In the genomic region with DNA sequence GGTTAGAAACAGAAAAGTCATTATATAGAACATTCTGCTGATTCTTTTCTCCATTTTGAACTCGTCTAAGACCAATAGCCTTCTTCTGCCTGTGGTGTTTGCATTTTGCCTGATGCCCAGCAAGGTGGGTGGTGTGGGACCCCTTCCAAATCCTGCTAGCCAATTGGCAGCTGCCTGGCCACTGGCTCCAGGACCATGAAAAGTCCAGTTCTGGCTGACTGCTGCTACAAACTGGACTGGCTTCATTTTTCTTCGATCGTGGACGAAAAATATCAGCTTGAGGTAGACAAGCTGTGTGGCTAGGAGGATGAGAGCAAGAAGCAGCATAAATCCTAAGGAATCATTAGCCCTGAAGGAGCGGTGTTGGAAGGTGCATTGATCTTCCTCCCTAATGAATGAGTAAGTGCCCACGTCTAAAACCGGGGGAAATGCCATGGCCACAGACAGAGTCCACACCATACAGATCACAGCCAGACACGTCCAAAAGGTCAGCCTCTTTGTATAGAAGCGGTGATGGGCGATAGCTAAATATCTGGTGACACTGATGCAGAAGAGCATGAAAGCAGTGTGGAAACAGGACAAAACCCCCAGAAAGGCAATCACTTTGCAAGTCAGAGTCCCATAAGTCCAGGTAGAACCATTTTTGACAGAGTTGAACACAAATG, we compare ENCODE assay signal across 18 cellular contexts. TPM values are rescaled to one million over a fixed set of nuclear protein-coding genes. Genes with fewer than 3 reads are reported as not detected.
DNase-seq lines count a peak whose midpoint lies in the region; ATAC-seq and TF ChIP-seq lines count a peak whose summit lies in the region.
"Had no signal": no experiment of that assay in that cellular context is flagged by ENCODE, and none has a peak within 500 bp of the region (broad histone marks: within the 10 kb centered on the region; RNA-seq: fewer than 3 reads in every experiment).

No MANE protein-coding gene starts in this region.

- H3K36me3 Mint-ChIP-seq in nephron (ENCODE audit: low read depth) (no peaks in the 10 kb centered on the region), GM23338 (ENCODE audit: low read depth) (no peaks in the 10 kb centered on the region)
- H3K36me3 Mint-ChIP-seq: IgD-negative memory B cell had no signal

- no peak overlapping the region for H3K4me3 ChIP-seq in Loucy (ENCODE audit: low read length, poor library complexity, severe bottlenecking)
- H3K4me3 ChIP-seq in parathyroid adenoma (ENCODE audit: low read depth, low read length) = no peak overlapping the region
- no peak overlapping the region for H3K4me3 ChIP-seq in GM23338
- H3K4me3 ChIP-seq: HAP-1 had no signal

- H3K27me3 Mint-ChIP-seq in nephron (ENCODE audit: low read depth) = no peaks in the 10 kb centered on the region
- H3K27me3 Mint-ChIP-seq in GM23338 (ENCODE audit: insufficient read depth, low read depth, poor library complexity) = peaks cover 40% of the 10 kb centered on the region

- H3K4me1 Mint-ChIP-seq in nephron (peaks cover 40% of the 10 kb centered on the region), GM23338 (peaks cover 17% of the 10 kb centered on the region; the same call in 2 of the 3 replicates)

- H3K4me3 Mint-ChIP-seq in nephron (peak overlapping the region; percentile 14 to 48 (median 42)), GM23338 (no peak overlapping the region)
- H3K4me3 Mint-ChIP-seq: IgD-negative memory B cell had no signal

- H3K9ac ChIP-seq in Loucy (ENCODE audit: low read depth, low read length, poor library complexity, severe bottlenecking) (no peak overlapping the region), parathyroid adenoma (no peak overlapping the region)

- no peak for TF ChIP-seq CTCF in Loucy (conservative IDR thresholded peaks at IDR 0.05; ENCODE audit: low read length)
- TF ChIP-seq CTCF in nephron (IDR thresholded peaks at IDR 0.05; ENCODE audit: unreplicated experiment in 3 of 3) = no peak
- TF ChIP-seq CTCF in parathyroid adenoma (IDR thresholded peaks at IDR 0.05) = no peak
- TF ChIP-seq CTCF in GM23338 (conservative IDR thresholded peaks at IDR 0.05; ENCODE audit: low read depth in 2 of 2) = no peak

- H3K4me1 ChIP-seq in Loucy (ENCODE audit: insufficient read depth, low read length, poor library complexity, severe bottlenecking) (peaks cover 8% of the 10 kb centered on the region), parathyroid adenoma (peaks cover 18% of the 10 kb centered on the region), GM23338 (ENCODE audit: insufficient read depth) (no peaks in the 10 kb centered on the region)
- H3K4me1 ChIP-seq: HAP-1 had no signal

- ATAC-seq in HG02763 (IDR thresholded peaks at IDR 0.05; ENCODE audit: unreplicated experiment) = no peak
- ATAC-seq in HG02610 (IDR thresholded peaks at IDR 0.05; ENCODE audit: unreplicated experiment) = no peak
- ATAC-seq in GM23338 = no peak
- ATAC-seq: Panc1, Right ventricle myocardium inferior had no signal

- no peaks in the 10 kb centered on the region for H3K36me3 ChIP-seq in Loucy (ENCODE audit: insufficient read depth, low read length)
- no peaks in the 10 kb centered on the region for H3K36me3 ChIP-seq in parathyroid adenoma (ENCODE audit: control insufficient read depth, insufficient read depth, low read length)
- H3K36me3 ChIP-seq in GM23338 (ENCODE audit: insufficient read depth) = no peaks in the 10 kb centered on the region
- H3K36me3 ChIP-seq: HAP-1 had no signal

- H3K27ac ChIP-seq in caudate nucleus (ENCODE audit: low read depth, low read length) = peak overlapping the region; percentile 73
- H3K27ac ChIP-seq in parathyroid adenoma = peak overlapping the region; percentile 36
- no peak overlapping the region for H3K27ac ChIP-seq in GM23338 (ENCODE audit: low read depth)

- H3K4me2 ChIP-seq in Loucy (ENCODE audit: low read depth, low read length, poor library complexity, severe bottlenecking) = no peak overlapping the region
- H3K4me2 ChIP-seq in parathyroid adenoma (ENCODE audit: low read length) = no peak overlapping the region
- H3K4me2 ChIP-seq in GM23338 = no peak overlapping the region

- H3K9me2 ChIP-seq in Loucy (replicated peaks; ENCODE audit: low read depth, low read length) = no peaks in the 10 kb centered on the region
- no peaks in the 10 kb centered on the region for H3K9me2 ChIP-seq in GM23338 (ENCODE audit: insufficient read depth)

- no peaks in the 10 kb centered on the region for H3F3A ChIP-seq in Loucy (ENCODE audit: low read depth)
- H3F3A ChIP-seq in GM23338 (replicated peaks; ENCODE audit: low read depth) = no peaks in the 10 kb centered on the region

- H4K20me1 ChIP-seq in Loucy (ENCODE audit: insufficient read depth, low read length, poor library complexity, severe bottlenecking) = no peaks in the 10 kb centered on the region
- no peaks in the 10 kb centered on the region for H4K20me1 ChIP-seq in GM23338 (replicated peaks; ENCODE audit: insufficient read depth)

- H3K9me3 ChIP-seq in Loucy (ENCODE audit: insufficient read depth, low read depth, low read length) (no peaks in the 10 kb centered on the region), parathyroid adenoma (ENCODE audit: control insufficient read depth, low read length) (no peaks in the 10 kb centered on the region)
- H3K9me3 ChIP-seq: HAP-1 had no signal

- DNase-seq in caudate nucleus (lab: John Stamatoyannopoulos, UW) (peak in 1 of 61 donors; percentile 5), GM23338 (ENCODE audit: low spot score) (no peak), NCI-H82 (lab: John Stamatoyannopoulos, UW) (no peak)
- DNase-seq: COR-L47, DMS153, NCI-H1092, NCI-H146, NCI-H2081, NCI-H510A treated with DMSO at 0.1 percent for 48 hours had no signal

- H3K9me3 Mint-ChIP-seq in nephron (no peaks in the 10 kb centered on the region), GM23338 (no peaks in the 10 kb centered on the region)
- H3K9me3 Mint-ChIP-seq: IgD-negative memory B cell had no signal

- H3K27me3 ChIP-seq in Loucy (ENCODE audit: insufficient read depth, low read length, poor library complexity, severe bottlenecking) (no peaks in the 10 kb centered on the region), parathyroid adenoma (ENCODE audit: control insufficient read depth, insufficient read depth, low read length) (no peaks in the 10 kb centered on the region), GM23338 (ENCODE audit: insufficient read depth) (peaks cover 81% of the 10 kb centered on the region)

- H3K79me2 ChIP-seq in Loucy (ENCODE audit: insufficient read depth, low read length) (no peaks in the 10 kb centered on the region), parathyroid adenoma (no peaks in the 10 kb centered on the region), GM23338 (replicated peaks; ENCODE audit: insufficient read depth) (no peaks in the 10 kb centered on the region)

- H3K27ac Mint-ChIP-seq in nephron = peak overlapping the region; percentile 47 to 93 (median 87)
- no peak overlapping the region for H3K27ac Mint-ChIP-seq in GM23338
- H3K27ac Mint-ChIP-seq: IgD-negative memory B cell had no signal

- H2AFZ ChIP-seq in Loucy (ENCODE audit: low read length) (peak overlapping the region; percentile 77), parathyroid adenoma (peak overlapping the region; percentile 75), GM23338 (no peak overlapping the region)

TF ChIP-seq in GM23338, 12 proteins besides CTCF, POLR2A, EP300 and RAD21 (continues in another document):
- TF ChIP-seq NANOG (IDR thresholded peaks at IDR 0.05; ENCODE audit: borderline replicate concordance) = no peak
- TF ChIP-seq POLR2AphosphoS5 (IDR thresholded peaks at IDR 0.05; ENCODE audit: low read depth) = no peak
- no peak for TF ChIP-seq EZH2phosphoT487 (IDR thresholded peaks at IDR 0.05; ENCODE audit: unreplicated experiment)
- TF ChIP-seq STAT1 (IDR thresholded peaks at IDR 0.05; ENCODE audit: unreplicated experiment) = no peak
- no peak for TF ChIP-seq JUNB (IDR thresholded peaks at IDR 0.05; ENCODE audit: unreplicated experiment)
- TF ChIP-seq CREB1 (CRISPR knock-in tag; IDR thresholded peaks at IDR 0.05; ENCODE audit: low read depth) = no peak
- no peak for TF ChIP-seq ZNF114 (CRISPR knock-in tag; IDR thresholded peaks at IDR 0.05)
- TF ChIP-seq, protein P1, sequence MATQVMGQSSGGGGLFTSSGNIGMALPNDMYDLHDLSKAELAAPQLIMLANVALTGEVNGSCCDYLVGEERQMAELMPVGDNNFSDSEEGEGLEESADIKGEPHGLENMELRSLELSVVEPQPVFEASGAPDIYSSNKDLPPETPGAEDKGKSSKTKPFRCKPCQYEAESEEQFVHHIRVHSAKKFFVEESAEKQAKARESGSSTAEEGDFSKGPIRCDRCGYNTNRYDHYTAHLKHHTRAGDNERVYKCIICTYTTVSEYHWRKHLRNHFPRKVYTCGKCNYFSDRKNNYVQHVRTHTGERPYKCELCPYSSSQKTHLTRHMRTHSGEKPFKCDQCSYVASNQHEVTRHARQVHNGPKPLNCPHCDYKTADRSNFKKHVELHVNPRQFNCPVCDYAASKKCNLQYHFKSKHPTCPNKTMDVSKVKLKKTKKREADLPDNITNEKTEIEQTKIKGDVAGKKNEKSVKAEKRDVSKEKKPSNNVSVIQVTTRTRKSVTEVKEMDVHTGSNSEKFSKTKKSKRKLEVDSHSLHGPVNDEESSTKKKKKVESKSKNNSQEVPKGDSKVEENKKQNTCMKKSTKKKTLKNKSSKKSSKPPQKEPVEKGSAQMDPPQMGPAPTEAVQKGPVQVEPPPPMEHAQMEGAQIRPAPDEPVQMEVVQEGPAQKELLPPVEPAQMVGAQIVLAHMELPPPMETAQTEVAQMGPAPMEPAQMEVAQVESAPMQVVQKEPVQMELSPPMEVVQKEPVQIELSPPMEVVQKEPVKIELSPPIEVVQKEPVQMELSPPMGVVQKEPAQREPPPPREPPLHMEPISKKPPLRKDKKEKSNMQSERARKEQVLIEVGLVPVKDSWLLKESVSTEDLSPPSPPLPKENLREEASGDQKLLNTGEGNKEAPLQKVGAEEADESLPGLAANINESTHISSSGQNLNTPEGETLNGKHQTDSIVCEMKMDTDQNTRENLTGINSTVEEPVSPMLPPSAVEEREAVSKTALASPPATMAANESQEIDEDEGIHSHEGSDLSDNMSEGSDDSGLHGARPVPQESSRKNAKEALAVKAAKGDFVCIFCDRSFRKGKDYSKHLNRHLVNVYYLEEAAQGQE (IDR thresholded peaks at IDR 0.05; ENCODE audit: unreplicated experiment) = no peak
- no peak for TF ChIP-seq ZNF331 (CRISPR knock-in tag; IDR thresholded peaks at IDR 0.05; ENCODE audit: low read depth)
- TF ChIP-seq EZH2 (IDR thresholded peaks at IDR 0.05; ENCODE audit: low read depth, unreplicated experiment) = no peak

RNA-seq across cellular contexts. Expression of gene GPR85, which starts 2.7 kb away (rescaled TPM):
- total RNA-seq in GM23338 (2014; rRNA removed; shearing (Covaris generic)) = 0.35 and 0.47 TPM in 2 replicates
- 0.16 TPM in 1 of 2 replicates, not detected in the other for polyA plus RNA-seq in GM23338 (2016; fragmentation: Nextera tagmentation; extraction: Ambion mirVana)
- polyA plus RNA-seq: IgD-negative memory B cell had no signal

RNA-seq across cellular contexts. Expression of gene SMIM30, which starts 34.4 kb away (rescaled TPM):
- 40.6 and 68.4 TPM in 2 replicates for total RNA-seq in GM23338 (2014; rRNA removed; shearing (Covaris generic))
- 148 and 150 TPM in 2 replicates for polyA plus RNA-seq in GM23338 (2016; fragmentation: Nextera tagmentation; extraction: Ambion mirVana)
